ENCODE assay signal across 13 cellular contexts in genomic region chr15:60297047-60297446, GRCh38.
"Had no signal": no experiment of that assay in that cellular context is flagged by ENCODE, and none has a peak within 500 bp of the region (broad histone marks: within the 10 kb centered on the region; RNA-seq: fewer than 3 reads in every experiment).

No MANE protein-coding gene starts in this region.

- H3K27me3 ChIP-seq: dorsolateral prefrontal cortex, gastrocnemius medialis, left lung, sigmoid colon, upper lobe of left lung had no signal

- H3K36me3 ChIP-seq: gastrocnemius medialis, left lung, sigmoid colon, upper lobe of left lung had no signal

- DNase-seq: activated effector memory CD4-positive, alpha-beta T cell treated with anti-CD3 and anti-CD28 coated beads, Interleukin-2, amount 50 U/mL, for 16 hours; dorsolateral prefrontal cortex; gastrocnemius medialis; islet precursor cell; left lung; sigmoid colon; upper lobe of left lung had no signal

- H3K4me1 ChIP-seq: gastrocnemius medialis, left lung had no signal

- H3K4me3 ChIP-seq: dorsolateral prefrontal cortex, gastrocnemius medialis, left lung, sigmoid colon, SK-N-MC, upper lobe of left lung had no signal

- H3K9me3 Mint-ChIP-seq: stimulated activated naive CD8-positive, alpha-beta T cell treated with anti-CD3 and anti-CD28 coated beads, Interleukin-15, Interleukin-2, amounts not matched to agents 100 ng/mL and 50 ng/mL, for 24 hours; T-helper 1 cell treated with Interleukin-12 subunit alpha and Interleukin-12 subunit beta and Interleukin-4 antibody, amounts not matched to agents 30 μg/mL and 1 μg/mL, for 36 hours had no signal

- ATAC-seq: gastrocnemius medialis, left lung had no signal

- H3K4me3 Mint-ChIP-seq: activated naive CD8-positive, alpha-beta T cell; memory B cell; nephron; stimulated activated naive CD8-positive, alpha-beta T cell treated with anti-CD3 and anti-CD28 coated beads, Interleukin-15, Interleukin-2, amounts not matched to agents 100 ng/mL and 50 ng/mL, for 24 hours; T-helper 1 cell treated with Interleukin-12 subunit alpha and Interleukin-12 subunit beta and Interleukin-4 antibody, amounts not matched to agents 30 μg/mL and 1 μg/mL, for 36 hours had no signal

- H3K4me1 Mint-ChIP-seq: memory B cell had no signal

- H3K36me3 Mint-ChIP-seq: activated naive CD8-positive, alpha-beta T cell; memory B cell had no signal

- H3K27ac ChIP-seq: dorsolateral prefrontal cortex, gastrocnemius medialis, left lung, sigmoid colon, SK-N-MC, upper lobe of left lung had no signal

- H3K9me3 ChIP-seq: gastrocnemius medialis, left lung, sigmoid colon, upper lobe of left lung had no signal

- H3K27ac Mint-ChIP-seq: activated naive CD8-positive, alpha-beta T cell; memory B cell; nephron; stimulated activated naive CD8-positive, alpha-beta T cell treated with anti-CD3 and anti-CD28 coated beads, Interleukin-15, Interleukin-2, amounts not matched to agents 100 ng/mL and 50 ng/mL, for 24 hours; T-helper 1 cell treated with Interleukin-12 subunit alpha and Interleukin-12 subunit beta and Interleukin-4 antibody, amounts not matched to agents 30 μg/mL and 1 μg/mL, for 36 hours had no signal

- H3K27me3 Mint-ChIP-seq: activated naive CD8-positive, alpha-beta T cell had no signal
